In genomic region chr19:57578487-57579205, GRCh38 we compare ENCODE assay signal across 8 cellular contexts. TPM values are rescaled to one million over a fixed set of nuclear protein-coding genes. Genes with fewer than 3 reads are reported as not detected.
DNase-seq lines count a peak whose midpoint lies in the region; ATAC-seq and TF ChIP-seq lines count a peak whose summit lies in the region.

Gene ZNF416, minus strand, starts transcription at chr19:57578911. Its CDS starts 207 bp downstream, at chr19:57578704.

- TF ChIP-seq POLR2A in erythroblast (IDR thresholded peaks at IDR 0.05; ENCODE audit: low read length), result peak; percentile 50

- no peaks in the 10 kb centered on the region for H3K27me3 Mint-ChIP-seq in IgD-negative memory B cell

- H3K4me1 Mint-ChIP-seq in IgD-negative memory B cell, result peaks cover 8 to 17% (median 16%) of the 10 kb centered on the region in 3 donors

- peak within 1 kb of the TSS; percentile 67 to 88 (median 85) for H3K27ac Mint-ChIP-seq in IgD-negative memory B cell

- DNase-seq in DMS153 treated with DMSO at 0.1 percent for 48 hours (lab: John Stamatoyannopoulos, UW; ENCODE audit: unreplicated experiment) (peak; percentile 93), OCI-M1 (lab: John Stamatoyannopoulos, UW) (peak; percentile 100), erythroblast (lab: John Stamatoyannopoulos, UW) (peak; percentile 98 to 99), mucosa of gallbladder (ENCODE audit: low spot score) (peak; percentile 99)
- DNase-seq in activated T-cell treated with anti-CD3 and anti-CD28 coated beads, Interleukin-2, amount 50 U/mL, for 1 hour, result peak; percentile 89
- peak; percentile 86 for DNase-seq in stimulated activated CD8-positive, alpha-beta memory T cell treated with anti-CD3 and anti-CD28 coated beads, Interleukin-4, amount 100 ng/mL, for 24 hours (ENCODE audit: low read depth)

- peaks cover 32% of the 10 kb centered on the region for H3K36me3 Mint-ChIP-seq in IgD-negative memory B cell

- peak; percentile 88 for ATAC-seq in GM21576 (IDR thresholded peaks at IDR 0.05; ENCODE audit: unreplicated experiment)

- peaks cover 12 to 35% (median 27%) of the 10 kb centered on the region in 3 donors for H3K9me3 Mint-ChIP-seq in IgD-negative memory B cell

- peak within 1 kb of the TSS; percentile 83 to 94 (median 91) for H3K4me3 Mint-ChIP-seq in IgD-negative memory B cell

RNA-seq across cellular contexts. Expression of gene ZNF416, which starts in this region (rescaled TPM):
- polyA plus RNA-seq in IgD-negative memory B cell, result 5.5 TPM
- 7.1 TPM for total RNA-seq in mucosa of gallbladder

Comparison
In these comparisons a context has a peak if more than half of its experiments do, and no peak if none do; other contexts are left out.
1. Peak in every context shown above with its lines: DNase-seq and ATAC-seq.